ENCODE assay signal across 1 cellular context in genomic region chr1:186102559-186103148, GRCh38.
TF ChIP-seq lines count a peak whose summit lies in the region.

No MANE protein-coding gene starts in this region.

TF ChIP-seq in K562, 482 proteins besides CTCF, POLR2A, EP300 and RAD21 (continued from another document and continues in another):
- TF ChIP-seq, protein P1, sequence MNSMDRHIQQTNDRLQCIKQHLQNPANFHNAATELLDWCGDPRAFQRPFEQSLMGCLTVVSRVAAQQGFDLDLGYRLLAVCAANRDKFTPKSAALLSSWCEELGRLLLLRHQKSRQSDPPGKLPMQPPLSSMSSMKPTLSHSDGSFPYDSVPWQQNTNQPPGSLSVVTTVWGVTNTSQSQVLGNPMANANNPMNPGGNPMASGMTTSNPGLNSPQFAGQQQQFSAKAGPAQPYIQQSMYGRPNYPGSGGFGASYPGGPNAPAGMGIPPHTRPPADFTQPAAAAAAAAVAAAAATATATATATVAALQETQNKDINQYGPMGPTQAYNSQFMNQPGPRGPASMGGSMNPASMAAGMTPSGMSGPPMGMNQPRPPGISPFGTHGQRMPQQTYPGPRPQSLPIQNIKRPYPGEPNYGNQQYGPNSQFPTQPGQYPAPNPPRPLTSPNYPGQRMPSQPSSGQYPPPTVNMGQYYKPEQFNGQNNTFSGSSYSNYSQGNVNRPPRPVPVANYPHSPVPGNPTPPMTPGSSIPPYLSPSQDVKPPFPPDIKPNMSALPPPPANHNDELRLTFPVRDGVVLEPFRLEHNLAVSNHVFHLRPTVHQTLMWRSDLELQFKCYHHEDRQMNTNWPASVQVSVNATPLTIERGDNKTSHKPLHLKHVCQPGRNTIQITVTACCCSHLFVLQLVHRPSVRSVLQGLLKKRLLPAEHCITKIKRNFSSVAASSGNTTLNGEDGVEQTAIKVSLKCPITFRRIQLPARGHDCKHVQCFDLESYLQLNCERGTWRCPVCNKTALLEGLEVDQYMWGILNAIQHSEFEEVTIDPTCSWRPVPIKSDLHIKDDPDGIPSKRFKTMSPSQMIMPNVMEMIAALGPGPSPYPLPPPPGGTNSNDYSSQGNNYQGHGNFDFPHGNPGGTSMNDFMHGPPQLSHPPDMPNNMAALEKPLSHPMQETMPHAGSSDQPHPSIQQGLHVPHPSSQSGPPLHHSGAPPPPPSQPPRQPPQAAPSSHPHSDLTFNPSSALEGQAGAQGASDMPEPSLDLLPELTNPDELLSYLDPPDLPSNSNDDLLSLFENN (IDR thresholded peaks at IDR 0.05; ENCODE audit: low read depth in 2 of 2, low read length in 2 of 2), result no peak
- TF ChIP-seq SMARCA4 (IDR thresholded peaks at IDR 0.05) (peak; percentile 70), ZNF830 (CRISPR knock-in tag; IDR thresholded peaks at IDR 0.05) (no peak), LCOR (CRISPR knock-in tag; IDR thresholded peaks at IDR 0.05) (no peak), C11orf30 (IDR thresholded peaks at IDR 0.05; ENCODE audit: low read depth) (peak; percentile 36; the same call in 1 of the 2 replicates), SREBF1 (IDR thresholded peaks at IDR 0.05; ENCODE audit: borderline replicate concordance, low read depth, low read length) (no peak), XRCC5 (IDR thresholded peaks at IDR 0.05; ENCODE audit: low read depth, low read length) (no peak), HMBOX1 (IDR thresholded peaks at IDR 0.05) (peak; percentile 49), NCOR1 (IDR thresholded peaks at IDR 0.05) (peak; percentile 72), MGA (IDR thresholded peaks at IDR 0.05) (no peak), TAF1 (IDR thresholded peaks at IDR 0.05; ENCODE audit: control insufficient read depth, extremely low read depth, insufficient read depth, low read length, severe bottlenecking) (no peak), HDAC3 (IDR thresholded peaks at IDR 0.05; ENCODE audit: borderline replicate concordance, partially characterized antibody) (peak; percentile 71), ZNF511 (CRISPR knock-in tag; IDR thresholded peaks at IDR 0.05) (no peak), ZNF644 (tag; IDR thresholded peaks at IDR 0.05; ENCODE audit: low read depth) (0 out of 2 replicates have a peak, but pooled peaks have one; percentile 9), TEAD4 (IDR thresholded peaks at IDR 0.05; ENCODE audit: low read length) (0 out of 2 replicates have a peak, but pooled peaks have one; percentile 44), TEAD4 (CRISPR knock-in tag; IDR thresholded peaks at IDR 0.05; ENCODE audit: borderline replicate concordance) (no peak), ZNF584 (CRISPR knock-in tag; IDR thresholded peaks at IDR 0.05; ENCODE audit: low read depth) (no peak), MAFF (IDR thresholded peaks at IDR 0.05; ENCODE audit: low read length) (peak; percentile 66; the same call in 1 of the 2 replicates), SOX6 (IDR thresholded peaks at IDR 0.05) (peak; percentile 66; the same call in 1 of the 2 replicates), POLR2H (tag; IDR thresholded peaks at IDR 0.05; ENCODE audit: low read depth) (0 out of 2 replicates have a peak, but pooled peaks have one; percentile 31), ESRRA (IDR thresholded peaks at IDR 0.05; ENCODE audit: borderline replicate concordance, low read depth) (peak; percentile 21; the same call in 1 of the 2 replicates), TBL1XR1 (IDR thresholded peaks at IDR 0.05; ENCODE audit: low read length in 2 of 2) (peak in 1 of 2 experiments; percentile 89; a peak in 2 of 4 replicates), TAL1 (IDR thresholded peaks at IDR 0.05) (0 out of 2 replicates have a peak, but pooled peaks have one; percentile 17)
- TF ChIP-seq, protein P2, sequence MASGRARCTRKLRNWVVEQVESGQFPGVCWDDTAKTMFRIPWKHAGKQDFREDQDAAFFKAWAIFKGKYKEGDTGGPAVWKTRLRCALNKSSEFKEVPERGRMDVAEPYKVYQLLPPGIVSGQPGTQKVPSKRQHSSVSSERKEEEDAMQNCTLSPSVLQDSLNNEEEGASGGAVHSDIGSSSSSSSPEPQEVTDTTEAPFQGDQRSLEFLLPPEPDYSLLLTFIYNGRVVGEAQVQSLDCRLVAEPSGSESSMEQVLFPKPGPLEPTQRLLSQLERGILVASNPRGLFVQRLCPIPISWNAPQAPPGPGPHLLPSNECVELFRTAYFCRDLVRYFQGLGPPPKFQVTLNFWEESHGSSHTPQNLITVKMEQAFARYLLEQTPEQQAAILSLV (tag; IDR thresholded peaks at IDR 0.05), result no peak
- TF ChIP-seq, protein P3, sequence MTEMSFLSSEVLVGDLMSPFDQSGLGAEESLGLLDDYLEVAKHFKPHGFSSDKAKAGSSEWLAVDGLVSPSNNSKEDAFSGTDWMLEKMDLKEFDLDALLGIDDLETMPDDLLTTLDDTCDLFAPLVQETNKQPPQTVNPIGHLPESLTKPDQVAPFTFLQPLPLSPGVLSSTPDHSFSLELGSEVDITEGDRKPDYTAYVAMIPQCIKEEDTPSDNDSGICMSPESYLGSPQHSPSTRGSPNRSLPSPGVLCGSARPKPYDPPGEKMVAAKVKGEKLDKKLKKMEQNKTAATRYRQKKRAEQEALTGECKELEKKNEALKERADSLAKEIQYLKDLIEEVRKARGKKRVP (CRISPR knock-in tag; IDR thresholded peaks at IDR 0.05), result no peak
- TF ChIP-seq, protein P4, sequence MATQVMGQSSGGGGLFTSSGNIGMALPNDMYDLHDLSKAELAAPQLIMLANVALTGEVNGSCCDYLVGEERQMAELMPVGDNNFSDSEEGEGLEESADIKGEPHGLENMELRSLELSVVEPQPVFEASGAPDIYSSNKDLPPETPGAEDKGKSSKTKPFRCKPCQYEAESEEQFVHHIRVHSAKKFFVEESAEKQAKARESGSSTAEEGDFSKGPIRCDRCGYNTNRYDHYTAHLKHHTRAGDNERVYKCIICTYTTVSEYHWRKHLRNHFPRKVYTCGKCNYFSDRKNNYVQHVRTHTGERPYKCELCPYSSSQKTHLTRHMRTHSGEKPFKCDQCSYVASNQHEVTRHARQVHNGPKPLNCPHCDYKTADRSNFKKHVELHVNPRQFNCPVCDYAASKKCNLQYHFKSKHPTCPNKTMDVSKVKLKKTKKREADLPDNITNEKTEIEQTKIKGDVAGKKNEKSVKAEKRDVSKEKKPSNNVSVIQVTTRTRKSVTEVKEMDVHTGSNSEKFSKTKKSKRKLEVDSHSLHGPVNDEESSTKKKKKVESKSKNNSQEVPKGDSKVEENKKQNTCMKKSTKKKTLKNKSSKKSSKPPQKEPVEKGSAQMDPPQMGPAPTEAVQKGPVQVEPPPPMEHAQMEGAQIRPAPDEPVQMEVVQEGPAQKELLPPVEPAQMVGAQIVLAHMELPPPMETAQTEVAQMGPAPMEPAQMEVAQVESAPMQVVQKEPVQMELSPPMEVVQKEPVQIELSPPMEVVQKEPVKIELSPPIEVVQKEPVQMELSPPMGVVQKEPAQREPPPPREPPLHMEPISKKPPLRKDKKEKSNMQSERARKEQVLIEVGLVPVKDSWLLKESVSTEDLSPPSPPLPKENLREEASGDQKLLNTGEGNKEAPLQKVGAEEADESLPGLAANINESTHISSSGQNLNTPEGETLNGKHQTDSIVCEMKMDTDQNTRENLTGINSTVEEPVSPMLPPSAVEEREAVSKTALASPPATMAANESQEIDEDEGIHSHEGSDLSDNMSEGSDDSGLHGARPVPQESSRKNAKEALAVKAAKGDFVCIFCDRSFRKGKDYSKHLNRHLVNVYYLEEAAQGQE (CRISPR knock-in tag; IDR thresholded peaks at IDR 0.05; ENCODE audit: low read depth), result peak; percentile 92
- TF ChIP-seq, protein P5, sequence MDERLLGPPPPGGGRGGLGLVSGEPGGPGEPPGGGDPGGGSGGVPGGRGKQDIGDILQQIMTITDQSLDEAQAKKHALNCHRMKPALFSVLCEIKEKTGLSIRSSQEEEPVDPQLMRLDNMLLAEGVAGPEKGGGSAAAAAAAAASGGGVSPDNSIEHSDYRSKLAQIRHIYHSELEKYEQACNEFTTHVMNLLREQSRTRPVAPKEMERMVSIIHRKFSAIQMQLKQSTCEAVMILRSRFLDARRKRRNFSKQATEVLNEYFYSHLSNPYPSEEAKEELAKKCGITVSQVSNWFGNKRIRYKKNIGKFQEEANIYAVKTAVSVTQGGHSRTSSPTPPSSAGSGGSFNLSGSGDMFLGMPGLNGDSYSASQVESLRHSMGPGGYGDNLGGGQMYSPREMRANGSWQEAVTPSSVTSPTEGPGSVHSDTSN (CRISPR knock-in tag; IDR thresholded peaks at IDR 0.05; ENCODE audit: low read depth), result no peak
- TF ChIP-seq, protein P5 (tag; conservative IDR thresholded peaks at IDR 0.05; ENCODE audit: low read depth), result peak; percentile 34
